In genomic region chr9:95735701-95736100, GRCh38 we compare ENCODE assay signal across 3 cellular contexts.
"Had no signal": no experiment of that assay in that cellular context is flagged by ENCODE, and none has a peak within 500 bp of the region (broad histone marks: within the 10 kb centered on the region; RNA-seq: fewer than 3 reads in every experiment).

No MANE protein-coding gene starts in this region.

- DNase-seq: IMR-90 had no signal

- H3K4me3 Mint-ChIP-seq: GM23338, H9 had no signal

- H3K9me3 Mint-ChIP-seq: GM23338, H9 had no signal

- H3K27ac Mint-ChIP-seq: GM23338 had no signal

- H2AFZ ChIP-seq: GM23338 had no signal

- H3K4me3 ChIP-seq: GM23338 had no signal

- H3K4me2 ChIP-seq: GM23338 had no signal
